In the genomic region with DNA sequence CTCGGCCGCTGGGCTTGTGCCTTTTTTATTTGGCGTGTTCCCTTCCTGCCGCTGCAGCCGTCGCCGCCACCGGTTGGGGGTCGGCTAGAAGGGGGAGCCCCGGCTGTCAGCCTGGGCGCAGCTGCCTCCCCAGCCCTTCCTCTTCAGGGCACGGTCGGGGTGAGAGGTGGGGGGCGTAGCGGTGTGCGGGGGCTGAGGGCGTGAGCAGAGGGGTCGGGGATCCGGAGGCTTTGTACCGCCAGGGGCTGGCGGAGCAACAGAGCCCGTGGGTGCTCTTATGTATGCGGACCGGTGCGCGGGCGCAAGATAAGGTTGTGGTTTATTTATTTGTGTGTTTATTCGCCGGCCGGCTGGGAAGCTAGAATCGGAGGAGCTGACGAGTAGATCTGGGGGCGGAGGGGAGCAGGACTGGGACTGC, we compare ENCODE assay signal across 8 cellular contexts. TPM values are rescaled to one million over a fixed set of nuclear protein-coding genes. Genes with fewer than 3 reads are reported as not detected.
A peak's percentile ranks its signal among the peaks of the same experiment; 100 is the strongest.
DNase-seq lines count a peak whose midpoint lies in the region; ATAC-seq and TF ChIP-seq lines count a peak whose summit lies in the region.

No MANE protein-coding gene starts in this region.

- WGBS in lower leg skin, 2 donors, result 0% methylated on average over 24 to 28 of the region's 33 CpGs
- WGBS in suprapubic skin, result 0% methylated on average over 20 of the region's 33 CpGs

- H3K4me1 ChIP-seq in Peyer's patch (peaks cover 0 to 27% (median 3%) of the 10 kb centered on the region in 4 donors), suprapubic skin (peaks cover 43% of the 10 kb centered on the region)

- H3K9me3 ChIP-seq in Peyer's patch, result no peaks in the 10 kb centered on the region
- H3K9me3 ChIP-seq in suprapubic skin, result no peaks in the 10 kb centered on the region

- H3K27ac ChIP-seq in Peyer's patch (peak overlapping the region; percentile 84 to 95 (median 92)), suprapubic skin (peak overlapping the region; percentile 94)

- DNase-seq in G401 (ENCODE audit: low spot score) (peak; percentile 60), Peyer's patch (peak; percentile 57 to 73 (median 72)), cerebellum (ENCODE audit: low spot score) (peak; percentile 19), lower leg skin (ENCODE audit: low spot score in 2 of 2) (peak in 1 of 2 donors; percentile 89), suprapubic skin (ENCODE audit: low spot score in 2 of 2) (no peak)
- DNase-seq in NK-92 treated with Interleukin-12 subunit alpha and Interleukin-12 subunit beta, amount 100 ng/mL, for 24 hours (lab: John Stamatoyannopoulos, UW), result no peak
- DNase-seq in stimulated activated CD4-positive, alpha-beta T cell treated with anti-CD3 and anti-CD28 coated beads, Interleukin-12 subunit alpha, Interleukin-12 subunit beta, amount 100 ng/mL, for 4 hours, result no peak

- ATAC-seq in GM21447 (IDR thresholded peaks at IDR 0.05; ENCODE audit: unreplicated experiment), result no peak

- in situ Hi-C loops in G401 (cut with HindIII; ENCODE audit: low sequenced_read_pairs), result no loop called here

- TF ChIP-seq CTCF in Peyer's patch (IDR thresholded peaks at IDR 0.05) (peak in 1 of 6 experiments; percentile 9), lower leg skin (IDR thresholded peaks at IDR 0.05) (no peak), suprapubic skin (IDR thresholded peaks at IDR 0.05) (no peak)

- H3K27me3 ChIP-seq in Peyer's patch, result no peaks in the 10 kb centered on the region
- no peaks in the 10 kb centered on the region for H3K27me3 ChIP-seq in suprapubic skin

- TF ChIP-seq EP300 in suprapubic skin (IDR thresholded peaks at IDR 0.05), result no peak

- intact Hi-C loops in lower leg skin (cut with DNase I; ENCODE audit: low total_unique reads), result loop anchor here (5.0 kb wide), 1 partner anchor 197 kb away; no protein-coding TSS in a partner anchor

- TF ChIP-seq POLR2A in Peyer's patch (IDR thresholded peaks at IDR 0.05) (no peak), lower leg skin (IDR thresholded peaks at IDR 0.05) (no peak), suprapubic skin (IDR thresholded peaks at IDR 0.05) (no peak)

- peaks cover 0 to 20% (median 2%) of the 10 kb centered on the region in 3 donors for H3K36me3 ChIP-seq in Peyer's patch
- peaks cover 21% of the 10 kb centered on the region for H3K36me3 ChIP-seq in suprapubic skin

- H3K4me3 ChIP-seq in Peyer's patch (peak overlapping the region; percentile 73 to 97 (median 88)), lower leg skin (ENCODE audit: low read depth, poor library complexity, severe bottlenecking) (peak overlapping the region; percentile 94), suprapubic skin (peak overlapping the region; percentile 91)

RNA-seq across cellular contexts. Expression of a gene that starts 0.5 kb away (rescaled TPM):
- not detected in 2 replicates for total RNA-seq in G401 (2014; rRNA removed; shearing (Covaris generic))
- total RNA-seq in Peyer's patch (100 to 1,000 TPM in 3 of 4 donors, 10 to 100 TPM in 1; 84.8 to 257 (median 155) TPM), cerebellum (4.2 TPM), lower leg skin (100 to 1,000 TPM; 167 to 369 (median 233) TPM), suprapubic skin (100 to 1,000 TPM; 142 to 474 (median 232) TPM)

Comparison
In these comparisons a context has a peak if more than half of its experiments do, and no peak if none do; other contexts are left out.
1. DNase-seq: peak in G401 (single experiment), Peyer's patch (3 of 3) and cerebellum (single experiment); none in suprapubic skin (0 of 2), NK-92 treated with Interleukin-12 subunit alpha and Interleukin-12 subunit beta, amount 100 ng/mL, for 24 hours (single experiment) and stimulated activated CD4-positive, alpha-beta T cell treated with anti-CD3 and anti-CD28 coated beads, Interleukin-12 subunit alpha, Interleukin-12 subunit beta, amount 100 ng/mL, for 4 hours (single experiment).
2. RNA of a gene that starts 0.5 kb away (total RNA-seq): 167 to 369 TPM in lower leg skin, 142 to 474 TPM in suprapubic skin and 84.8 to 257 TPM in Peyer's patch; 4.2 TPM in cerebellum (single experiment) and not detected in G401; every median in the first group is over 10 times any median in the second.
3. Peak in every context shown above with its lines, with median percentiles within 50 percentile points of each other: H3K4me3 ChIP-seq.